In the genomic region with DNA sequence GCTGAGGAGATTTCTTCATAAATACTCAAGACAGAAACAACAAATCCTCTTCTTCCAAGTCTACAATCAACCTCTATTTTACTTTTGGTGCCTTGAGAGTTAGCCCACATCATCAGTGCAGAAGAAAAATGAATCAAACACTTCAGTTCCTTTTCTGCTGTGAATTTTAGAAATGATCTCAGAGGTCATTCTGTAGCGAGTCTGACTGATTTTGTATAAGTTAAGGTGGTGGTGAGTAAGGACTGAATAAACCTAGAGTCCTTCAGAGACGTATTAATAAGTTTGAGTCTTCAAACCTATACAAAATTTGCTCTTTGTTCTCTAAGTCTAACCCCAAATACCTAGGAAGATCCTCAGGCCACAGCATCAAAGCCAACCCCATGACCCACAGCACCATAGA, we compare ENCODE assay signal across 13 cellular contexts.
"Had no signal": no experiment of that assay in that cellular context is flagged by ENCODE, and none has a peak within 500 bp of the region (broad histone marks: within the 10 kb centered on the region; RNA-seq: fewer than 3 reads in every experiment).

No MANE protein-coding gene starts in this region.

- H3K27ac ChIP-seq: ascending aorta, coronary artery, heart right ventricle, left lung, right atrium auricular region had no signal

- ATAC-seq: heart right ventricle, left lung had no signal

- H3K27me3 ChIP-seq: ascending aorta, heart right ventricle, left lung, right atrium auricular region had no signal

- H3K4me3 ChIP-seq: ascending aorta, coronary artery, heart right ventricle, left lung, right atrium auricular region, skin epidermis had no signal

- H3K36me3 ChIP-seq: ascending aorta, heart right ventricle, left lung, right atrium auricular region had no signal

- H3K9me3 ChIP-seq: ascending aorta, heart right ventricle, left lung, right atrium auricular region had no signal

- DNase-seq: activated CD4-positive, alpha-beta T cell treated with anti-CD3 and anti-CD28 coated beads, Interleukin-2, amount 50 U/mL, for 4 hours; activated CD4-positive, CD25-positive, alpha-beta regulatory T cell treated with anti-CD3 and anti-CD28 coated beads, Interleukin-2, amount 50 U/mL, for 72 hours; activated naive CD4-positive, alpha-beta T cell treated with anti-CD3 and anti-CD28 coated beads, Interleukin-2, amount 10 ng/mL, durations not matched to agents 7 days and 5 days; activated naive CD8-positive, alpha-beta T cell treated with anti-CD3 and anti-CD28 coated beads, Interleukin-2, amount 50 U/mL, for 24 hours; activated T-cell treated with anti-CD3 and anti-CD28 coated beads for 4 hours; heart right ventricle; left lung; stimulated activated CD4-positive, alpha-beta T cell treated with anti-CD3 and anti-CD28 coated beads, Interleukin-15, amount 100 ng/mL, for 24 hours; stimulated activated CD4-positive, alpha-beta T cell treated with anti-CD3 and anti-CD28 coated beads, Interleukin-2, amount 100 ng/mL, for 48 hours had no signal

- H3K4me1 ChIP-seq: left lung, right atrium auricular region had no signal
